ENCODE assay signal across 8 cellular contexts in genomic region chr20:10476319-10476724, GRCh38. TPM values are rescaled to one million over a fixed set of nuclear protein-coding genes. Genes with fewer than 3 reads are reported as not detected.
DNase-seq lines count a peak whose midpoint lies in the region; ATAC-seq, FAIRE-seq and TF ChIP-seq lines count a peak whose summit lies in the region.

No MANE protein-coding gene starts in this region.

- intact Hi-C loops in CD14-positive monocyte (cut with micrococcal nuclease), result loop anchor here (5.0 to 10.0 kb wide), 2 partner anchors 36 to 48 kb away; no protein-coding TSS in a partner anchor

- H3K36me3 ChIP-seq in astrocyte (ENCODE audit: insufficient read depth, low read length), result no peaks in the 10 kb centered on the region

- H3K36me3 Mint-ChIP-seq in CD14-positive monocyte (peaks cover 6% of the 10 kb centered on the region in 2 donors), astrocyte (ENCODE audit: low read depth, unreplicated experiment) (peaks cover 1% of the 10 kb centered on the region)

- no peaks in the 10 kb centered on the region for H3K4me1 ChIP-seq in astrocyte (ENCODE audit: insufficient read depth, low read length)

- no peak overlapping the region for H3K9ac ChIP-seq in astrocyte (ENCODE audit: low read length)

- peak; percentile 70 for ATAC-seq in GM19452 (IDR thresholded peaks at IDR 0.05; ENCODE audit: unreplicated experiment)
- ATAC-seq in HG03175 (IDR thresholded peaks at IDR 0.05; ENCODE audit: unreplicated experiment), result peak; percentile 65

- H2AFZ ChIP-seq in astrocyte (ENCODE audit: low read depth, low read length), result no peak overlapping the region

- no peaks in the 10 kb centered on the region for H4K20me1 ChIP-seq in astrocyte (ENCODE audit: insufficient read depth, low read length)

- no peaks in the 10 kb centered on the region for H3K27me3 ChIP-seq in astrocyte (ENCODE audit: insufficient read depth, low read length)

- FAIRE-seq in astrocyte (lab: Jason Lieb, UNC) (no peak), urothelium cell line (lab: Jason Lieb, UNC) (no peak)

- H3K4me3 ChIP-seq in astrocyte (ENCODE audit: insufficient read depth, low read depth, low read length), result no peak overlapping the region

- peaks cover 3 to 11% (median 6%) of the 10 kb centered on the region in 7 donors for H3K9me3 Mint-ChIP-seq in CD14-positive monocyte
- no peaks in the 10 kb centered on the region for H3K9me3 Mint-ChIP-seq in astrocyte (ENCODE audit: unreplicated experiment)

- peak overlapping the region in 1 of 2 donors; percentile 55 for H3K4me3 Mint-ChIP-seq in CD14-positive monocyte
- H3K4me3 Mint-ChIP-seq in astrocyte (ENCODE audit: unreplicated experiment), result no peak overlapping the region

- H3K27me3 Mint-ChIP-seq in CD14-positive monocyte (ENCODE audit: low read depth in 3 of 3) (no peaks in the 10 kb centered on the region), astrocyte (ENCODE audit: low read depth, unreplicated experiment) (no peaks in the 10 kb centered on the region)

- H3K79me2 ChIP-seq in astrocyte (ENCODE audit: insufficient read depth, low read length), result no peaks in the 10 kb centered on the region

- no peak overlapping the region for H3K27ac ChIP-seq in astrocyte (ENCODE audit: low read depth, low read length)

- no peaks in the 10 kb centered on the region for H3K9me3 ChIP-seq in astrocyte (ENCODE audit: insufficient read depth, low read depth, low read length)

- DNase-seq in CD14-positive monocyte (ENCODE audit: low spot score) (peak; percentile 80), astrocyte (ENCODE audit: low read depth) (peak; percentile 13), urothelium cell line (ENCODE audit: low spot score) (no peak), NCI-H187 treated with DMSO at 0.1 percent for 48 hours (lab: John Stamatoyannopoulos, UW) (no peak), cerebellum (ENCODE audit: low spot score) (no peak), SW480 (ENCODE audit: low spot score) (no peak)

- peak overlapping the region; percentile 74 to 87 (median 80) for H3K27ac Mint-ChIP-seq in CD14-positive monocyte
- H3K27ac Mint-ChIP-seq in astrocyte (ENCODE audit: unreplicated experiment), result peak overlapping the region; percentile 15

- peak; percentile 28 for TF ChIP-seq CTCF in CD14-positive monocyte (IDR thresholded peaks at IDR 0.05)
- TF ChIP-seq CTCF in astrocyte (IDR thresholded peaks at IDR 0.05; ENCODE audit: insufficient read depth, low read depth, low read length), result no peak

- H3K4me1 Mint-ChIP-seq in CD14-positive monocyte, result peaks cover 30% of the 10 kb centered on the region
- peaks cover 11% of the 10 kb centered on the region for H3K4me1 Mint-ChIP-seq in astrocyte (ENCODE audit: low read depth, unreplicated experiment)

- H3K4me2 ChIP-seq in astrocyte (ENCODE audit: low read length), result no peak overlapping the region

RNA-seq across cellular contexts. Expression of gene SLX4IP, which starts 41.2 kb away (rescaled TPM):
- polyA plus RNA-seq in CD14-positive monocyte, result 1 to 10 TPM in 1 of 2 donors, under 1 TPM in 1; 0.76 to 1.1 TPM
- total RNA-seq in astrocyte (4.7 and 5.3 TPM in 2 replicates), cerebellum (11.4 TPM)

RNA-seq across cellular contexts. Expression of gene MKKS, which starts 42.3 kb away (rescaled TPM):
- polyA plus RNA-seq in CD14-positive monocyte, result 10 to 100 TPM; 31.8 to 34.6 TPM
- total RNA-seq in astrocyte, result 13.4 and 14.2 TPM in 2 replicates
- total RNA-seq in cerebellum, result 21.5 TPM

Comparison
In these comparisons a context has a peak if more than half of its experiments do, and no peak if none do; other contexts are left out.
1. DNase-seq: peak in CD14-positive monocyte (single experiment) and astrocyte (single experiment); none in urothelium cell line (single experiment), NCI-H187 treated with DMSO at 0.1 percent for 48 hours (single experiment), cerebellum (single experiment) and SW480 (single experiment).